Comparison of ENCODE assay signal across 6 cellular contexts in the genomic region with DNA sequence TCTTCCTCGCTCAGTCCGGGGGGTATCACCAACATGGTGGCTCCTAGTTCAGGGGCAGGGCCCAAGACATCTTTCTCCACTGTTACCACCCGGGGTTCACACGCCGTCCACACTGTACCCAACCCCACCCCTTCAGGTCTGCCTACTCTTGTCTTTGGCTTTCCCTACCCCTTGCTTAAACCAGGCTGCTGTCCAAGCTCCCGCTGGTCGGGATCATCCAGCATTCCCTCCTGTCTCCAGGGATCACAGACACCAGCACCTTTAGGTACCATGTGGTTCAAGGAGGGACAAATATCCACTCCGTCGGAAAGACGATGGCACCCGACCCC. TPM values are rescaled to one million over a fixed set of nuclear protein-coding genes. Genes with fewer than 3 reads are reported as not detected.
DNase-seq lines count a peak whose midpoint lies in the region; ATAC-seq and TF ChIP-seq lines count a peak whose summit lies in the region.

No MANE protein-coding gene starts in this region.

- peaks cover 19 to 25% (median 21%) of the 10 kb centered on the region in 3 donors for H3K4me1 ChIP-seq in skeletal muscle tissue (ENCODE audit: control insufficient read depth in 3 of 3, insufficient read depth in 3 of 3, low read length in 3 of 3)

- TF ChIP-seq CTCF in endothelial cell (IDR thresholded peaks at IDR 0.05; ENCODE audit: unreplicated experiment): no peak

- H3K36me3 Mint-ChIP-seq in stimulated activated naive CD8-positive, alpha-beta T cell treated with anti-CD3 and anti-CD28 coated beads, Interleukin-15, Interleukin-2, amounts not matched to agents 100 ng/mL and 50 ng/mL, for 24 hours (ENCODE audit: low read depth): peaks cover 69% of the 10 kb centered on the region
- peaks cover 36% of the 10 kb centered on the region for H3K36me3 Mint-ChIP-seq in endothelial cell (ENCODE audit: low read depth, unreplicated experiment)

- H3K4me1 Mint-ChIP-seq in stimulated activated naive CD8-positive, alpha-beta T cell treated with anti-CD3 and anti-CD28 coated beads, Interleukin-15, Interleukin-2, amounts not matched to agents 100 ng/mL and 50 ng/mL, for 24 hours (ENCODE audit: low read depth): peaks cover 36% of the 10 kb centered on the region
- H3K4me1 Mint-ChIP-seq in endothelial cell (ENCODE audit: unreplicated experiment): peaks cover 14% of the 10 kb centered on the region

- no peaks in the 10 kb centered on the region for H3K27me3 Mint-ChIP-seq in stimulated activated naive CD8-positive, alpha-beta T cell treated with anti-CD3 and anti-CD28 coated beads, Interleukin-15, Interleukin-2, amounts not matched to agents 100 ng/mL and 50 ng/mL, for 24 hours
- H3K27me3 Mint-ChIP-seq in endothelial cell (ENCODE audit: unreplicated experiment): peaks cover 12% of the 10 kb centered on the region

- no peaks in the 10 kb centered on the region for H3K27me3 ChIP-seq in skeletal muscle tissue (ENCODE audit: control insufficient read depth in 3 of 3, insufficient read depth in 3 of 3, low read length in 3 of 3)

- H3K4me3 Mint-ChIP-seq in stimulated activated naive CD8-positive, alpha-beta T cell treated with anti-CD3 and anti-CD28 coated beads, Interleukin-15, Interleukin-2, amounts not matched to agents 100 ng/mL and 50 ng/mL, for 24 hours: peak overlapping the region; percentile 99
- peak overlapping the region; percentile 98 for H3K4me3 Mint-ChIP-seq in endothelial cell (ENCODE audit: unreplicated experiment)

- H3K9me3 ChIP-seq in skeletal muscle tissue (ENCODE audit: control insufficient read depth in 3 of 3, low read length in 3 of 3): no peaks in the 10 kb centered on the region

- H3K27ac ChIP-seq in skeletal muscle tissue (ENCODE audit: low read depth, low read length): peak overlapping the region; percentile 86

- no peak for DNase-seq in stimulated activated naive CD8-positive, alpha-beta T cell treated with anti-CD3 and anti-CD28 coated beads, Interleukin-15, Interleukin-2, amounts not matched to agents 100 U/mL and 50 U/mL, for 24 hours
- DNase-seq in endothelial cell (ENCODE audit: low spot score) (no peak), NOMO-1 (lab: John Stamatoyannopoulos, UW; ENCODE audit: unreplicated experiment in 2 of 2) (no peak)
- DNase-seq in activated CD4-positive, CD25-positive, alpha-beta regulatory T cell treated with anti-CD3 and anti-CD28 coated beads, Interleukin-2, amount 50 U/mL, for 72 hours: no peak

- H3K4me3 ChIP-seq in skeletal muscle tissue (ENCODE audit: low read length in 3 of 3): peak overlapping the region; percentile 86 to 100 (median 98)

- H3K9me3 Mint-ChIP-seq in stimulated activated naive CD8-positive, alpha-beta T cell treated with anti-CD3 and anti-CD28 coated beads, Interleukin-15, Interleukin-2, amounts not matched to agents 100 ng/mL and 50 ng/mL, for 24 hours: no peaks in the 10 kb centered on the region
- H3K9me3 Mint-ChIP-seq in endothelial cell (ENCODE audit: unreplicated experiment): no peaks in the 10 kb centered on the region

- ATAC-seq in stimulated activated naive CD8-positive, alpha-beta T cell treated with anti-CD3 and anti-CD28 coated beads, Interleukin-15, Interleukin-2, amounts not matched to agents 100 U/mL and 50 U/mL, for 24 hours: no peak

- peaks cover 64 to 66% (median 65%) of the 10 kb centered on the region in 3 donors for H3K36me3 ChIP-seq in skeletal muscle tissue (ENCODE audit: control insufficient read depth in 3 of 3, insufficient read depth in 3 of 3, low read length in 3 of 3)

- H3K9ac ChIP-seq in skeletal muscle tissue (ENCODE audit: low read depth in 1 of 3, low read length in 3 of 3): peak overlapping the region; percentile 94 to 99 (median 96)

- H3K27ac Mint-ChIP-seq in stimulated activated naive CD8-positive, alpha-beta T cell treated with anti-CD3 and anti-CD28 coated beads, Interleukin-15, Interleukin-2, amounts not matched to agents 100 ng/mL and 50 ng/mL, for 24 hours: peak overlapping the region; percentile 96
- peak overlapping the region; percentile 96 for H3K27ac Mint-ChIP-seq in endothelial cell (ENCODE audit: unreplicated experiment)

RNA-seq across cellular contexts. Expression of a gene that starts 0.4 kb away (rescaled TPM):
- total RNA-seq in endothelial cell (ENCODE audit: unreplicated experiment) (47.8 TPM), skeletal muscle tissue (61.6 TPM)

RNA-seq across cellular contexts. Expression of a gene that starts 0.6 kb away (rescaled TPM):
- total RNA-seq in endothelial cell (ENCODE audit: unreplicated experiment) (63.4 TPM), skeletal muscle tissue (25.1 TPM)

RNA-seq across cellular contexts. Expression of a gene that starts 12.5 kb away (rescaled TPM):
- not detected for total RNA-seq in endothelial cell (ENCODE audit: unreplicated experiment)
- total RNA-seq in skeletal muscle tissue: 3.7 TPM

RNA-seq across cellular contexts. Expression of a gene that starts 13.6 kb away (rescaled TPM):
- total RNA-seq in endothelial cell (ENCODE audit: unreplicated experiment) (12.6 TPM), skeletal muscle tissue (4.7 TPM)

RNA-seq across cellular contexts. Expression of a gene that starts 23.5 kb away (rescaled TPM):
- total RNA-seq in endothelial cell (ENCODE audit: unreplicated experiment): 6.1 TPM
- 14.1 TPM for total RNA-seq in skeletal muscle tissue
